Comparison of ENCODE assay signal across 8 cellular contexts in genomic region chr17:42153919-42154491, GRCh38. TPM values are rescaled to one million over a fixed set of nuclear protein-coding genes. Genes with fewer than 3 reads are reported as not detected.
A peak's percentile ranks its signal among the peaks of the same experiment; 100 is the strongest.
DNase-seq lines count a peak whose midpoint lies in the region; ATAC-seq and TF ChIP-seq lines count a peak whose summit lies in the region.

No MANE protein-coding gene starts in this region.

- no peak for TF ChIP-seq CTCF in epithelial cell of esophagus (IDR thresholded peaks at IDR 0.05; ENCODE audit: insufficient read depth, low read depth, low read length, missing control alignments)

- H3K4me1 ChIP-seq in neuron (ENCODE audit: insufficient read depth, low read length): peaks cover 28% of the 10 kb centered on the region

- ATAC-seq in HG03045 (IDR thresholded peaks at IDR 0.05; ENCODE audit: unreplicated experiment): no peak

- H3K4me3 ChIP-seq in epithelial cell of esophagus (ENCODE audit: low read length): peak overlapping the region; percentile 100
- H3K4me3 ChIP-seq in neuron (ENCODE audit: low read length): peak overlapping the region; percentile 87

- H3K36me3 ChIP-seq in neuron (ENCODE audit: insufficient read depth, low read length): peaks cover 5% of the 10 kb centered on the region

- H3K9me3 ChIP-seq in neuron (ENCODE audit: low read length): no peaks in the 10 kb centered on the region

- H2AFZ ChIP-seq in neuron (ENCODE audit: low read depth, low read length): no peak overlapping the region

- H3K27me3 ChIP-seq in neuron (ENCODE audit: insufficient read depth, low read length): no peaks in the 10 kb centered on the region

- DNase-seq in DMS 273 (lab: John Stamatoyannopoulos, UW; ENCODE audit: unreplicated experiment) (peak; percentile 46), DMS 273 treated with DMSO at 0.1 percent for 48 hours (lab: John Stamatoyannopoulos, UW) (no peak), RPMI7951 (ENCODE audit: low read depth) (peak; percentile 20), epithelial cell of esophagus (ENCODE audit: low read depth) (peak; percentile 22), epidermal melanocyte (ENCODE audit: insufficient read length, low spot score) (no peak)
- no peak for DNase-seq in NK-92 treated with Interleukin-12 subunit alpha and Interleukin-12 subunit beta, amount 100 ng/mL, for 24 hours (lab: John Stamatoyannopoulos, UW)

RNA-seq across cellular contexts. Expression of gene RAB5C, which starts 0.8 kb away (rescaled TPM):
- total RNA-seq in RPMI7951 (2014; rRNA removed; shearing (Covaris generic)): 95.0 and 130 TPM in 2 replicates

RNA-seq across cellular contexts. Expression of gene KCNH4, which starts 26.9 kb away (rescaled TPM):
- total RNA-seq in RPMI7951 (2014; rRNA removed; shearing (Covaris generic)): 0.12 TPM in 1 of 2 replicates, not detected in the other

RNA-seq across cellular contexts. Expression of gene HCRT, which starts 31.2 kb away (rescaled TPM):
- not detected in 2 replicates for total RNA-seq in RPMI7951 (2014; rRNA removed; shearing (Covaris generic))

RNA-seq across cellular contexts. Expression of gene HSPB9, which starts 31.4 kb away (rescaled TPM):
- not detected in 2 replicates for total RNA-seq in RPMI7951 (2014; rRNA removed; shearing (Covaris generic))

RNA-seq across cellular contexts. Expression of gene KAT2A, which starts 32.8 kb away (rescaled TPM):
- total RNA-seq in RPMI7951 (2014; rRNA removed; shearing (Covaris generic)): 6.3 and 11.7 TPM in 2 replicates

Comparison
In these comparisons a context has a peak if more than half of its experiments do, and no peak if none do; other contexts are left out.
1. DNase-seq: peak in DMS 273 (single experiment), RPMI7951 (single experiment) and epithelial cell of esophagus (single experiment); none in DMS 273 treated with DMSO at 0.1 percent for 48 hours (single experiment), NK-92 treated with Interleukin-12 subunit alpha and Interleukin-12 subunit beta, amount 100 ng/mL, for 24 hours (single experiment) and epidermal melanocyte (single experiment).